17 cellular contexts compared by ENCODE assay signal in the genomic region with DNA sequence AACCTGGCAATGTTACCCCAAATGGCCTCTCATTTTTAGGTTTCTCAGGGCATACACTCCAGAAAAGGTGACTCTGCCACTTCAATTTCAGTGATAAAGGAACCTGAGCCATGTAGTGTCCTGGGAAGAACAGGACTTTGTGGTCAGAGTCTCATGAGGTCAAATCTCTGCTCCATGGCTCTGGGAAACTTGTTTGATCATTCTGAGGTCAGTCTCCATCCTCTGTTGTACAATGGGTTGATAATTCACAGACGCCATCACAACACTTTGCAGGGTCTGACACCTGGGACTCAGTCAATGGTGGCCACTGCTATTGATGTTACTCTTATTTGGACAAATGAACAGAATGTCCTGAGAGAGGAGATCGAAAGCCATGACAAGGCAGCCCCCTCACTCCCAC. TPM values are rescaled to one million over a fixed set of nuclear protein-coding genes. Genes with fewer than 3 reads are reported as not detected.
DNase-seq lines count a peak whose midpoint lies in the region; ATAC-seq and TF ChIP-seq lines count a peak whose summit lies in the region.
"Had no signal": no experiment of that assay in that cellular context is flagged by ENCODE, and none has a peak within 500 bp of the region (broad histone marks: within the 10 kb centered on the region; RNA-seq: fewer than 3 reads in every experiment).

No MANE protein-coding gene starts in this region.

- ATAC-seq in GM21360 (IDR thresholded peaks at IDR 0.05; ENCODE audit: unreplicated experiment) = no peak
- ATAC-seq: HCT116 had no signal

- H3K4me1 Mint-ChIP-seq in osteocyte (ENCODE audit: unreplicated experiment) (no peaks in the 10 kb centered on the region), type B pancreatic cell (ENCODE audit: unreplicated experiment) (peaks cover 25% of the 10 kb centered on the region)
- H3K4me1 Mint-ChIP-seq: CD8-positive, alpha-beta memory T cell had no signal

- H3K9me3 ChIP-seq in liver (ENCODE audit: control insufficient read depth in 4 of 4, low read length in 3 of 4) (no peaks in the 10 kb centered on the region), uterus (no peaks in the 10 kb centered on the region)

- H3K27ac Mint-ChIP-seq in osteocyte (ENCODE audit: unreplicated experiment) = no peak overlapping the region
- no peak overlapping the region for H3K27ac Mint-ChIP-seq in type B pancreatic cell
- H3K27ac Mint-ChIP-seq: CD8-positive, alpha-beta memory T cell had no signal

- 85% methylated on average over 2 of the region's 2 CpGs for WGBS in liver

- H3K27ac ChIP-seq in liver (ENCODE audit: low read depth in 1 of 2, low read length in 2 of 2) = no peak overlapping the region
- H3K27ac ChIP-seq in uterus = no peak overlapping the region
- H3K27ac ChIP-seq: BLaER1 had no signal

- H3K27me3 ChIP-seq in liver (ENCODE audit: control insufficient read depth in 4 of 4, insufficient read depth in 4 of 4, low read length in 3 of 4) = no peaks in the 10 kb centered on the region
- H3K27me3 ChIP-seq in uterus = no peaks in the 10 kb centered on the region
- H3K27me3 ChIP-seq: BLaER1 had no signal

- no peak overlapping the region for H3K4me3 ChIP-seq in liver (ENCODE audit: low read depth in 1 of 3, low read length in 3 of 3)
- no peak overlapping the region for H3K4me3 ChIP-seq in uterus
- H3K4me3 ChIP-seq: BLaER1 had no signal

- H3K9me3 Mint-ChIP-seq in osteocyte (ENCODE audit: unreplicated experiment) = no peaks in the 10 kb centered on the region
- no peaks in the 10 kb centered on the region for H3K9me3 Mint-ChIP-seq in type B pancreatic cell
- H3K9me3 Mint-ChIP-seq: CD8-positive, alpha-beta memory T cell had no signal

- TF ChIP-seq CTCF in GM20000 (IDR thresholded peaks at IDR 0.05; ENCODE audit: extremely low read depth, missing control alignments) (no peak), liver (IDR thresholded peaks at IDR 0.05; ENCODE audit: low read depth, low read length, missing input control) (no peak), osteocyte (IDR thresholded peaks at IDR 0.05) (no peak), type B pancreatic cell (conservative IDR thresholded peaks at IDR 0.05) (no peak), uterus (IDR thresholded peaks at IDR 0.05) (no peak)

- H3K4me1 ChIP-seq in liver (ENCODE audit: control insufficient read depth in 4 of 4, insufficient read depth in 4 of 4, low read length in 3 of 4) (peaks cover 8 to 16% (median 10%) of the 10 kb centered on the region in 4 donors), uterus (no peaks in the 10 kb centered on the region)

- H3K36me3 ChIP-seq in liver (ENCODE audit: control insufficient read depth in 4 of 4, insufficient read depth in 3 of 4, low read depth in 1 of 4, low read length in 3 of 4) (no peaks in the 10 kb centered on the region), uterus (no peaks in the 10 kb centered on the region)
- H3K36me3 ChIP-seq: BLaER1 had no signal

- H3K4me3 Mint-ChIP-seq in osteocyte (ENCODE audit: unreplicated experiment) (no peak overlapping the region), type B pancreatic cell (no peak overlapping the region)
- H3K4me3 Mint-ChIP-seq: CD8-positive, alpha-beta memory T cell had no signal

- H3K36me3 Mint-ChIP-seq in osteocyte (ENCODE audit: unreplicated experiment) (no peaks in the 10 kb centered on the region), type B pancreatic cell (no peaks in the 10 kb centered on the region)
- H3K36me3 Mint-ChIP-seq: CD8-positive, alpha-beta memory T cell had no signal

- H3K27me3 Mint-ChIP-seq in osteocyte (ENCODE audit: unreplicated experiment) (peaks cover 24% of the 10 kb centered on the region), type B pancreatic cell (no peaks in the 10 kb centered on the region)

- H3K9ac ChIP-seq in liver (ENCODE audit: low read depth in 1 of 2, low read length in 2 of 2) = no peak overlapping the region
- H3K9ac ChIP-seq: BLaER1 had no signal

- TF ChIP-seq POLR2A in uterus (IDR thresholded peaks at IDR 0.05) = no peak

- no peak for TF ChIP-seq RAD21 in liver (IDR thresholded peaks at IDR 0.05)

- DNase-seq in GM20000 (ENCODE audit: low spot score) (peak; percentile 9), osteocyte (ENCODE audit: extremely low spot score, unreplicated experiment) (peak; percentile 30), type B pancreatic cell (ENCODE audit: extremely low spot score, unreplicated experiment) (peak; percentile 29), uterus (no peak)
- DNase-seq in activated CD4-positive, CD25-positive, alpha-beta regulatory T cell treated with anti-CD3 and anti-CD28 coated beads, Interleukin-2, amount 50 U/mL, for 72 hours = no peak
- DNase-seq: 8988T; AML-193; Calu3; CD8-positive, alpha-beta memory T cell; DMS 273 treated with DMSO at 0.1 percent for 48 hours; DMS79 had no signal

- intact Hi-C loops in uterus (cut with DNase I; ENCODE audit: low total_unique reads) = no loop called here

TF ChIP-seq in liver, 16 proteins besides CTCF, POLR2A, EP300 and RAD21:
- TF ChIP-seq HNF4A (conservative IDR thresholded peaks at IDR 0.05) (peak; percentile 24 to 44), RXRA (IDR thresholded peaks at IDR 0.05) (no peak)
TF ChIP-seq in liver: peak in this region for 1.

RNA-seq across cellular contexts. Expression of gene SMOC1, which starts 31.1 kb away (rescaled TPM):
- total RNA-seq in liver = 10 to 100 TPM; 21.9 to 43.7 TPM
- 10 to 100 TPM; 11.2 to 32.9 TPM for polyA plus RNA-seq in liver
- total RNA-seq in osteocyte = 1.4 and 2.0 TPM in 2 replicates
- 7.2 and 20.7 TPM in 2 replicates for total RNA-seq in type B pancreatic cell (ENCODE audit: low replicate concordance)
- 1 to 10 TPM in 2 of 4 donors, under 1 TPM in 1, not detected in 1; 0.59 to 2.1 (median 2.0) TPM for total RNA-seq in uterus
- total RNA-seq: CD8-positive, alpha-beta memory T cell; G401; HT-29 had no signal
- polyA plus RNA-seq: CD8-positive, alpha-beta memory T cell had no signal

RNA-seq across cellular contexts. Expression of gene SLC10A1, which starts 51.1 kb away (rescaled TPM):
- total RNA-seq in liver = 10 to 100 TPM in 1 of 2 donors, 1 to 10 TPM in 1; 1.1 to 77.3 TPM
- polyA plus RNA-seq in liver = 10 to 100 TPM; 52.2 to 68.5 TPM
- total RNA-seq in osteocyte = not detected in 2 replicates
- not detected in 2 replicates for total RNA-seq in type B pancreatic cell (ENCODE audit: low replicate concordance)
- not detected for total RNA-seq in uterus
- total RNA-seq: Calu3; CD8-positive, alpha-beta memory T cell; G401; HT-29 had no signal
- polyA plus RNA-seq: CD8-positive, alpha-beta memory T cell had no signal

Comparison
In these comparisons a context has a peak if more than half of its experiments do, and no peak if none do; other contexts are left out.
1. DNase-seq: peak in GM20000 (single experiment), osteocyte (single experiment) and type B pancreatic cell (single experiment); none in uterus (0 of 2) and activated CD4-positive, CD25-positive, alpha-beta regulatory T cell treated with anti-CD3 and anti-CD28 coated beads, Interleukin-2, amount 50 U/mL, for 72 hours (single experiment).